In genomic region chr13:105979586-105979985, GRCh38 we compare ENCODE assay signal across 12 cellular contexts.
DNase-seq lines count a peak whose midpoint lies in the region; ATAC-seq and TF ChIP-seq lines count a peak whose summit lies in the region.
"Had no signal": no experiment of that assay in that cellular context is flagged by ENCODE, and none has a peak within 500 bp of the region (broad histone marks: within the 10 kb centered on the region; RNA-seq: fewer than 3 reads in every experiment).

No MANE protein-coding gene starts in this region.

- CTCF ChIA-PET in Caco-2 (lab: Charles Lee), result interaction anchor here (0.5 kb wide), 1 partner anchor 69 kb away, joined by 3 read pairs; no protein-coding TSS in a partner anchor

- no peak for ATAC-seq in activated T-cell treated with anti-CD3 and anti-CD28 coated beads, Interleukin-2, amount 50 U/mL, for 4 hours

- peak overlapping the region; percentile 57 for H3K4me3 Mint-ChIP-seq in Caco-2 (ENCODE audit: unreplicated experiment)
- peak overlapping the region; percentile 52 for H3K4me3 Mint-ChIP-seq in nephron progenitor cell
- H3K4me3 Mint-ChIP-seq in activated T-cell treated with anti-CD3 and anti-CD28 coated beads, Interleukin-2, amount 50 U/mL, for 4 hours, result no peak overlapping the region

- no peaks in the 10 kb centered on the region for H3K9me3 ChIP-seq in Caco-2
- no peaks in the 10 kb centered on the region for H3K9me3 ChIP-seq in ovary
- H3K9me3 ChIP-seq: BE2C, MG63 had no signal

- TF ChIP-seq CTCF in Caco-2 (IDR thresholded peaks at IDR 0.05; ENCODE audit: insufficient read depth in 1 of 2, low read depth in 1 of 2, low read length in 1 of 2, severe bottlenecking in 1 of 2, unreplicated experiment in 1 of 2) (no peak), cardiac fibroblast (IDR thresholded peaks at IDR 0.05; ENCODE audit: low read depth, low read length) (no peak), nephron progenitor cell (IDR thresholded peaks at IDR 0.05) (no peak), ovary (IDR thresholded peaks at IDR 0.05) (no peak)

- H3K9me3 Mint-ChIP-seq in Caco-2 (ENCODE audit: unreplicated experiment) (peaks cover 16% of the 10 kb centered on the region), nephron progenitor cell (peaks cover 32% of the 10 kb centered on the region)
- no peaks in the 10 kb centered on the region for H3K9me3 Mint-ChIP-seq in activated T-cell treated with anti-CD3 and anti-CD28 coated beads, Interleukin-2, amount 50 U/mL, for 4 hours

- TF ChIP-seq EP300 in ovary (IDR thresholded peaks at IDR 0.05), result no peak

- H3K27me3 ChIP-seq in Caco-2 (replicated peaks; ENCODE audit: control insufficient read depth, insufficient read depth, low read length) (no peaks in the 10 kb centered on the region), ovary (no peaks in the 10 kb centered on the region)
- H3K27me3 ChIP-seq: BE2C, MG63 had no signal

- POLR2A ChIA-PET in Caco-2 (lab: Charles Lee), result interaction anchor here (0.5 to 0.9 kb wide), 2 partner anchors 120 to 164 kb away, joined by 3 to 10 read pairs; no protein-coding TSS in a partner anchor

- H3K36me3 ChIP-seq in Caco-2 (ENCODE audit: control insufficient read depth, insufficient read depth, low read length) (no peaks in the 10 kb centered on the region), ovary (no peaks in the 10 kb centered on the region)
- H3K36me3 ChIP-seq: BE2C, MG63 had no signal

- no peak for TF ChIP-seq POLR2A in ovary (IDR thresholded peaks at IDR 0.05)

- peak overlapping the region; percentile 82 for H3K27ac Mint-ChIP-seq in Caco-2 (ENCODE audit: unreplicated experiment)
- peak overlapping the region; percentile 58 for H3K27ac Mint-ChIP-seq in nephron progenitor cell

- intact Hi-C loops in Caco-2 (cut with micrococcal nuclease; ENCODE audit: unreplicated experiment) (loop anchor here (1.0 to 2.0 kb wide), 11 partner anchors 10 to 555 kb away; partner anchors contain the start of gene EFNB2), ovary (cut with DNase I) (no loop called here)

- 27 to 35% (median 29%) methylated on average over 6 of the region's 6 CpGs for WGBS in ovary, 3 donors

- no peaks in the 10 kb centered on the region for H3K27me3 Mint-ChIP-seq in Caco-2 (ENCODE audit: insufficient read depth, unreplicated experiment)
- H3K27me3 Mint-ChIP-seq in nephron progenitor cell (ENCODE audit: low read depth, poor library complexity), result peaks cover 5% of the 10 kb centered on the region
- no peaks in the 10 kb centered on the region for H3K27me3 Mint-ChIP-seq in activated T-cell treated with anti-CD3 and anti-CD28 coated beads, Interleukin-2, amount 50 U/mL, for 4 hours (ENCODE audit: low read depth)

- no TSS peak for BruUV-seq in Caco-2 (replicated peaks; lab: Mats Ljungman, UMichigan)

- peaks cover 5% of the 10 kb centered on the region for H3K36me3 Mint-ChIP-seq in Caco-2 (ENCODE audit: insufficient read depth, unreplicated experiment)
- peaks cover 31% of the 10 kb centered on the region for H3K36me3 Mint-ChIP-seq in nephron progenitor cell (ENCODE audit: low read depth)
- H3K36me3 Mint-ChIP-seq in activated T-cell treated with anti-CD3 and anti-CD28 coated beads, Interleukin-2, amount 50 U/mL, for 4 hours (ENCODE audit: insufficient read depth), result no peaks in the 10 kb centered on the region

- H3K4me1 ChIP-seq in Caco-2 (peaks cover 40% of the 10 kb centered on the region), ovary (ENCODE audit: insufficient read depth) (no peaks in the 10 kb centered on the region)

- DNase-seq in Caco-2 (peak; percentile 87 to 95), NCI-H2171 (lab: John Stamatoyannopoulos, UW) (peak; percentile 33), cardiac fibroblast (ENCODE audit: low read depth in 2 of 2) (peak; percentile 17 to 22), nephron progenitor cell (peak; percentile 8), NCI-H1048 (lab: John Stamatoyannopoulos, UW) (no peak), ovary (no peak), ureter (ENCODE audit: low spot score) (no peak)
- DNase-seq in activated T-cell treated with anti-CD3 and anti-CD28 coated beads, Interleukin-2, amount 50 U/mL, for 4 hours, result no peak
- DNase-seq: BE2C, MG63, SW 1271 had no signal

- H3K4me1 Mint-ChIP-seq in Caco-2 (ENCODE audit: low read depth, unreplicated experiment) (peaks cover 38% of the 10 kb centered on the region), nephron progenitor cell (peaks cover 60% of the 10 kb centered on the region)
- H3K4me1 Mint-ChIP-seq in activated T-cell treated with anti-CD3 and anti-CD28 coated beads, Interleukin-2, amount 50 U/mL, for 4 hours (ENCODE audit: low read depth), result no peaks in the 10 kb centered on the region

- H3K4me3 ChIP-seq in Caco-2 (ENCODE audit: low read depth, low read length) (peak overlapping the region; percentile 9; the same call in 1 of the 2 replicates), cardiac fibroblast (replicated peaks in 1 of 2; ENCODE audit: low read depth in 2 of 2, low read length in 2 of 2) (no peak overlapping the region), ovary (no peak overlapping the region)
- H3K4me3 ChIP-seq: MG63 had no signal

- no peak overlapping the region for H3K27ac ChIP-seq in ovary
- H3K27ac ChIP-seq: HL-60 had no signal

Comparison
In these comparisons a context has a peak if more than half of its experiments do, and no peak if none do; other contexts are left out.
1. DNase-seq: peak in Caco-2 (2 of 2), NCI-H2171 (single experiment), cardiac fibroblast (2 of 2) and nephron progenitor cell (single experiment); none in activated T-cell treated with anti-CD3 and anti-CD28 coated beads, Interleukin-2, amount 50 U/mL, for 4 hours (single experiment), NCI-H1048 (single experiment), ovary (0 of 5) and ureter (single experiment).